In genomic region chr17:38743556-38744171, GRCh38 we compare ENCODE assay signal across 12 cellular contexts. TPM values are rescaled to one million over a fixed set of nuclear protein-coding genes. Genes with fewer than 3 reads are reported as not detected.
DNase-seq lines count a peak whose midpoint lies in the region; TF ChIP-seq lines count a peak whose summit lies in the region.
"Had no signal": no experiment of that assay in that cellular context is flagged by ENCODE, and none has a peak within 500 bp of the region (broad histone marks: within the 10 kb centered on the region; RNA-seq: fewer than 3 reads in every experiment).

No MANE protein-coding gene starts in this region.

- TF ChIP-seq CTCF in chondrocyte (IDR thresholded peaks at IDR 0.05) (no peak), osteocyte (IDR thresholded peaks at IDR 0.05) (no peak)

- H3K27ac Mint-ChIP-seq in chondrocyte (ENCODE audit: unreplicated experiment) = peak overlapping the region; percentile 69
- peak overlapping the region; percentile 91 for H3K27ac Mint-ChIP-seq in osteocyte (ENCODE audit: unreplicated experiment)
- H3K27ac Mint-ChIP-seq: activated naive CD4-positive, alpha-beta T cell treated with anti-CD3 and anti-CD28 coated beads for 36 hours; stimulated activated naive CD8-positive, alpha-beta T cell treated with anti-CD3 and anti-CD28 coated beads, Interleukin-15, amount 100 ng/mL, for 72 hours had no signal

- no peaks in the 10 kb centered on the region for H3K9me3 Mint-ChIP-seq in chondrocyte (ENCODE audit: low read depth)
- H3K9me3 Mint-ChIP-seq in osteocyte (ENCODE audit: unreplicated experiment) = no peaks in the 10 kb centered on the region
- H3K9me3 Mint-ChIP-seq: activated naive CD4-positive, alpha-beta T cell treated with anti-CD3 and anti-CD28 coated beads for 36 hours; stimulated activated naive CD8-positive, alpha-beta T cell treated with anti-CD3 and anti-CD28 coated beads, Interleukin-15, amount 100 ng/mL, for 72 hours had no signal

- H3K4me1 Mint-ChIP-seq in chondrocyte (ENCODE audit: low read depth) (peaks cover 53% of the 10 kb centered on the region), osteocyte (ENCODE audit: unreplicated experiment) (peaks cover 53% of the 10 kb centered on the region)

- peaks cover 3% of the 10 kb centered on the region for H3K36me3 Mint-ChIP-seq in chondrocyte (ENCODE audit: low read depth)
- peaks cover 7% of the 10 kb centered on the region for H3K36me3 Mint-ChIP-seq in osteocyte (ENCODE audit: unreplicated experiment)

- H3K4me3 Mint-ChIP-seq in chondrocyte (ENCODE audit: unreplicated experiment) (no peak overlapping the region), osteocyte (ENCODE audit: unreplicated experiment) (no peak overlapping the region)
- H3K4me3 Mint-ChIP-seq: activated naive CD4-positive, alpha-beta T cell treated with anti-CD3 and anti-CD28 coated beads for 36 hours; stimulated activated naive CD8-positive, alpha-beta T cell treated with anti-CD3 and anti-CD28 coated beads, Interleukin-15, amount 100 ng/mL, for 72 hours had no signal

- peak; percentile 32 for DNase-seq in DMS79 treated with DMSO at 0.1 percent for 48 hours (lab: John Stamatoyannopoulos, UW)
- no peak for DNase-seq in DMS79 (lab: John Stamatoyannopoulos, UW)
- peak; percentile 61 for DNase-seq in NCI-H146 treated with DMSO at 0.1 percent for 48 hours (lab: John Stamatoyannopoulos, UW; ENCODE audit: unreplicated experiment)
- DNase-seq in chondrocyte (ENCODE audit: low spot score) = no peak
- DNase-seq in osteocyte (ENCODE audit: extremely low spot score, unreplicated experiment) = no peak
- no peak for DNase-seq in mucosa of gallbladder (ENCODE audit: low spot score)
- DNase-seq in stimulated activated CD8-positive, alpha-beta memory T cell treated with anti-CD3 and anti-CD28 coated beads, Interleukin-4, amount 100 ng/mL, for 48 hours = no peak
- no peak for DNase-seq in NCI-H187 (lab: John Stamatoyannopoulos, UW)
- DNase-seq: activated CD4-positive, alpha-beta T cell treated with anti-CD3 and anti-CD28 coated beads, Interleukin-2, amount 50 U/mL, for 4 hours; activated naive CD4-positive, alpha-beta T cell treated with anti-CD3 and anti-CD28 coated beads for 36 hours; occipital lobe; stimulated activated naive CD8-positive, alpha-beta T cell treated with anti-CD3 and anti-CD28 coated beads, Interleukin-15, amount 100 ng/mL, for 72 hours had no signal

- no peaks in the 10 kb centered on the region for H3K27me3 Mint-ChIP-seq in chondrocyte (ENCODE audit: low read depth)
- no peaks in the 10 kb centered on the region for H3K27me3 Mint-ChIP-seq in osteocyte (ENCODE audit: unreplicated experiment)

RNA-seq across cellular contexts. Expression of gene PCGF2, which starts 4.5 kb away (rescaled TPM):
- total RNA-seq in chondrocyte (50.7 to 56.1 TPM (median 55.2 TPM) in 3 replicates), osteocyte (66.1 and 66.9 TPM in 2 replicates), mucosa of gallbladder (52.3 TPM)

RNA-seq across cellular contexts. Expression of gene PSMB3, which starts 8.9 kb away (rescaled TPM):
- total RNA-seq in chondrocyte = 118 to 156 TPM (median 120 TPM) in 3 replicates
- 144 TPM in 2 replicates for total RNA-seq in osteocyte
- 119 TPM for total RNA-seq in mucosa of gallbladder

RNA-seq across cellular contexts. Expression of gene CISD3, which starts 13.5 kb away (rescaled TPM):
- total RNA-seq in chondrocyte (17.2 to 18.4 TPM (median 17.9 TPM) in 3 replicates), osteocyte (15.0 and 16.7 TPM in 2 replicates), mucosa of gallbladder (51.5 TPM)

RNA-seq across cellular contexts. Expression of gene MLLT6, which starts 38.6 kb away (rescaled TPM):
- 44.9 to 64.2 TPM (median 50.0 TPM) in 3 replicates for total RNA-seq in chondrocyte
- 96.1 and 107 TPM in 2 replicates for total RNA-seq in osteocyte
- 175 TPM for total RNA-seq in mucosa of gallbladder

RNA-seq across cellular contexts. Expression of gene PIP4K2B, which starts 55.7 kb away (rescaled TPM):
- total RNA-seq in chondrocyte (55.5 to 66.8 TPM (median 58.7 TPM) in 3 replicates), osteocyte (70.2 and 77.4 TPM in 2 replicates), mucosa of gallbladder (46.7 TPM)

Comparison
In these comparisons a context has a peak if more than half of its experiments do, and no peak if none do; other contexts are left out.
1. DNase-seq: peak in DMS79 treated with DMSO at 0.1 percent for 48 hours (single experiment) and NCI-H146 treated with DMSO at 0.1 percent for 48 hours (single experiment); none in DMS79 (single experiment), chondrocyte (single experiment), osteocyte (single experiment), mucosa of gallbladder (single experiment), stimulated activated CD8-positive, alpha-beta memory T cell treated with anti-CD3 and anti-CD28 coated beads, Interleukin-4, amount 100 ng/mL, for 48 hours (single experiment) and NCI-H187 (0 of 2).